ENCODE assay signal across 28 cellular contexts in genomic region chr11:62372871-62373270, GRCh38. TPM values are rescaled to one million over a fixed set of nuclear protein-coding genes. Genes with fewer than 3 reads are reported as not detected.
A peak's percentile ranks its signal among the peaks of the same experiment; 100 is the strongest.
DNase-seq lines count a peak whose midpoint lies in the region; ATAC-seq and TF ChIP-seq lines count a peak whose summit lies in the region.
"Had no signal": no experiment of that assay in that cellular context is flagged by ENCODE, and none has a peak within 500 bp of the region (broad histone marks: within the 10 kb centered on the region; RNA-seq: fewer than 3 reads in every experiment).

No MANE protein-coding gene starts in this region.

- TF ChIP-seq POLR2A in lower leg skin (IDR thresholded peaks at IDR 0.05): no peak

- no peaks in the 10 kb centered on the region for H3K36me3 ChIP-seq in osteoblast (ENCODE audit: insufficient read depth, low read length)
- H3K36me3 ChIP-seq: MG63, pancreas, suprapubic skin had no signal

- no peaks in the 10 kb centered on the region for H3K36me3 Mint-ChIP-seq in activated CD4-positive, alpha-beta T cell treated with anti-CD3 and anti-CD28 coated beads, Interleukin-2, amount 10 ng/mL, durations not matched to agents 24 days and 14 days (ENCODE audit: low read depth)
- no peaks in the 10 kb centered on the region for H3K36me3 Mint-ChIP-seq in activated CD8-positive, alpha-beta T cell treated with anti-CD3 and anti-CD28 coated beads for 36 hours (ENCODE audit: low read depth)
- H3K36me3 Mint-ChIP-seq in activated T-cell treated with anti-CD3 and anti-CD28 coated beads, Interleukin-2, amount 50 U/mL, for 24 hours (ENCODE audit: low read depth): no peaks in the 10 kb centered on the region
- H3K36me3 Mint-ChIP-seq: CD4-positive, CD25-positive, alpha-beta regulatory T cell; stimulated activated memory B cell treated with anti-CD40 and anti-IgM and Interleukin-4, amounts not matched to agents 10 μg/mL and 1 μg/mL and 100 μg/mL, for 72 hours had no signal

- CTCF ChIA-PET in activated CD8-positive, alpha-beta T cell treated with anti-CD3 and anti-CD28 coated beads for 36 hours (lab: Charles Lee): interaction anchor here (1.5 to 1.7 kb wide), 2 partner anchors 13 to 32 kb away, joined by 6 read pairs; no protein-coding TSS in a partner anchor

- no peak overlapping the region for H3K4me3 ChIP-seq in GM12865 (ENCODE audit: low read depth, low read length)
- H3K4me3 ChIP-seq in osteoblast (ENCODE audit: insufficient read depth, low read length): no peak overlapping the region
- H3K4me3 ChIP-seq in lower leg skin (ENCODE audit: low read depth, poor library complexity, severe bottlenecking): no peak overlapping the region
- H3K4me3 ChIP-seq: MG63, pancreas, suprapubic skin, upper lobe of left lung had no signal

- H3K27me3 Mint-ChIP-seq in activated CD4-positive, alpha-beta T cell treated with anti-CD3 and anti-CD28 coated beads, Interleukin-2, amount 10 ng/mL, durations not matched to agents 24 days and 14 days: no peaks in the 10 kb centered on the region
- H3K27me3 Mint-ChIP-seq in activated CD8-positive, alpha-beta T cell treated with anti-CD3 and anti-CD28 coated beads for 36 hours: no peaks in the 10 kb centered on the region
- no peaks in the 10 kb centered on the region for H3K27me3 Mint-ChIP-seq in activated T-cell treated with anti-CD3 and anti-CD28 coated beads, Interleukin-2, amount 50 U/mL, for 24 hours
- H3K27me3 Mint-ChIP-seq: dendritic cell treated with granulocyte-macrophage colony-stimulating factor and Interleukin-4, amounts not matched to agents 40 ng/mL and 50 ng/mL, for 4 days; stimulated activated memory B cell treated with anti-CD40 and anti-IgM and Interleukin-4, amounts not matched to agents 10 μg/mL and 1 μg/mL and 100 μg/mL, for 72 hours had no signal

- intact Hi-C loops in activated CD4-positive, alpha-beta T cell treated with anti-CD3 and anti-CD28 coated beads, Interleukin-2, amount 10 ng/mL, durations not matched to agents 24 days and 14 days (cut with micrococcal nuclease): no loop called here
- intact Hi-C loops in activated CD8-positive, alpha-beta T cell treated with anti-CD3 and anti-CD28 coated beads for 36 hours (cut with micrococcal nuclease): no loop called here
- intact Hi-C loops in lower leg skin (cut with DNase I; ENCODE audit: low total_unique reads): no loop called here

- no peaks in the 10 kb centered on the region for H3K4me1 ChIP-seq in osteoblast (ENCODE audit: insufficient read depth, low read length)
- H3K4me1 ChIP-seq: suprapubic skin, upper lobe of left lung had no signal

- no peak overlapping the region for H3K27ac Mint-ChIP-seq in activated CD4-positive, alpha-beta T cell treated with anti-CD3 and anti-CD28 coated beads, Interleukin-2, amount 10 ng/mL, durations not matched to agents 24 days and 14 days
- no peak overlapping the region for H3K27ac Mint-ChIP-seq in activated CD8-positive, alpha-beta T cell treated with anti-CD3 and anti-CD28 coated beads for 36 hours
- H3K27ac Mint-ChIP-seq in activated T-cell treated with anti-CD3 and anti-CD28 coated beads, Interleukin-2, amount 50 U/mL, for 24 hours: no peak overlapping the region
- H3K27ac Mint-ChIP-seq: dendritic cell treated with granulocyte-macrophage colony-stimulating factor and Interleukin-4, amounts not matched to agents 40 ng/mL and 50 ng/mL, for 4 days; stimulated activated memory B cell treated with anti-CD40 and anti-IgM and Interleukin-4, amounts not matched to agents 10 μg/mL and 1 μg/mL and 100 μg/mL, for 72 hours had no signal

- H3K27me3 ChIP-seq in osteoblast (ENCODE audit: insufficient read depth, low read length): no peaks in the 10 kb centered on the region
- H3K27me3 ChIP-seq: MG63, pancreas, suprapubic skin, upper lobe of left lung had no signal

- H3K79me2 ChIP-seq in osteoblast (ENCODE audit: insufficient read depth, low read length): no peaks in the 10 kb centered on the region

- no peaks in the 10 kb centered on the region for H3K9me3 ChIP-seq in osteoblast (ENCODE audit: low read depth, low read length)
- H3K9me3 ChIP-seq: MG63, pancreas, suprapubic skin, upper lobe of left lung had no signal

- no peak overlapping the region for H3K27ac ChIP-seq in osteoblast (ENCODE audit: low read depth, low read length)
- H3K27ac ChIP-seq: pancreas, suprapubic skin, upper lobe of left lung had no signal

- no peaks in the 10 kb centered on the region for H3K9me3 Mint-ChIP-seq in activated CD4-positive, alpha-beta T cell treated with anti-CD3 and anti-CD28 coated beads, Interleukin-2, amount 10 ng/mL, durations not matched to agents 24 days and 14 days
- no peaks in the 10 kb centered on the region for H3K9me3 Mint-ChIP-seq in activated CD8-positive, alpha-beta T cell treated with anti-CD3 and anti-CD28 coated beads for 36 hours
- H3K9me3 Mint-ChIP-seq in activated T-cell treated with anti-CD3 and anti-CD28 coated beads, Interleukin-2, amount 50 U/mL, for 24 hours: peaks cover 3% of the 10 kb centered on the region
- H3K9me3 Mint-ChIP-seq: CD4-positive, CD25-positive, alpha-beta regulatory T cell; dendritic cell treated with granulocyte-macrophage colony-stimulating factor and Interleukin-4, amounts not matched to agents 40 ng/mL and 50 ng/mL, for 4 days; stimulated activated memory B cell treated with anti-CD40 and anti-IgM and Interleukin-4, amounts not matched to agents 10 μg/mL and 1 μg/mL and 100 μg/mL, for 72 hours had no signal

- H2AFZ ChIP-seq in osteoblast (ENCODE audit: low read length): no peak overlapping the region

- no peak overlapping the region for H3K4me2 ChIP-seq in osteoblast (ENCODE audit: insufficient read depth, low read length)

- no peaks in the 10 kb centered on the region for H4K20me1 ChIP-seq in osteoblast (ENCODE audit: insufficient read depth, low read length)

- TF ChIP-seq CTCF in GM12865 (IDR thresholded peaks at IDR 0.05; ENCODE audit: insufficient read depth, low read depth, low read length, missing control alignments) (no peak), osteoblast (IDR thresholded peaks at IDR 0.05; ENCODE audit: extremely low read depth, low read depth, low read length) (no peak), lower leg skin (IDR thresholded peaks at IDR 0.05) (no peak)
- TF ChIP-seq CTCF in activated CD8-positive, alpha-beta T cell treated with anti-CD3 and anti-CD28 coated beads for 36 hours (IDR thresholded peaks at IDR 0.05): no peak

- H3K4me1 Mint-ChIP-seq in activated CD4-positive, alpha-beta T cell treated with anti-CD3 and anti-CD28 coated beads, Interleukin-2, amount 10 ng/mL, durations not matched to agents 24 days and 14 days: peaks cover 12% of the 10 kb centered on the region
- peaks cover 11% of the 10 kb centered on the region for H3K4me1 Mint-ChIP-seq in activated CD8-positive, alpha-beta T cell treated with anti-CD3 and anti-CD28 coated beads for 36 hours (ENCODE audit: low read depth)
- H3K4me1 Mint-ChIP-seq in activated T-cell treated with anti-CD3 and anti-CD28 coated beads, Interleukin-2, amount 50 U/mL, for 24 hours (ENCODE audit: low read depth): peaks cover 12% of the 10 kb centered on the region
- H3K4me1 Mint-ChIP-seq: stimulated activated memory B cell treated with anti-CD40 and anti-IgM and Interleukin-4, amounts not matched to agents 10 μg/mL and 1 μg/mL and 100 μg/mL, for 72 hours had no signal

- WGBS in lower leg skin, 2 donors: 88 to 93% methylated on average over 6 of the region's 6 CpGs

- POLR2A ChIA-PET in activated CD8-positive, alpha-beta T cell treated with anti-CD3 and anti-CD28 coated beads for 36 hours (lab: Charles Lee): no interaction called here

- H3K4me3 Mint-ChIP-seq in activated CD4-positive, alpha-beta T cell treated with anti-CD3 and anti-CD28 coated beads, Interleukin-2, amount 10 ng/mL, durations not matched to agents 24 days and 14 days: no peak overlapping the region
- no peak overlapping the region for H3K4me3 Mint-ChIP-seq in activated CD8-positive, alpha-beta T cell treated with anti-CD3 and anti-CD28 coated beads for 36 hours
- H3K4me3 Mint-ChIP-seq in activated T-cell treated with anti-CD3 and anti-CD28 coated beads, Interleukin-2, amount 50 U/mL, for 24 hours: no peak overlapping the region
- H3K4me3 Mint-ChIP-seq: CD4-positive, CD25-positive, alpha-beta regulatory T cell; dendritic cell treated with granulocyte-macrophage colony-stimulating factor and Interleukin-4, amounts not matched to agents 40 ng/mL and 50 ng/mL, for 4 days; stimulated activated memory B cell treated with anti-CD40 and anti-IgM and Interleukin-4, amounts not matched to agents 10 μg/mL and 1 μg/mL and 100 μg/mL, for 72 hours had no signal

- peak; percentile 69 for DNase-seq in activated CD4-positive, alpha-beta T cell treated with anti-CD3 and anti-CD28 coated beads, Interleukin-2, amount 10 ng/mL, durations not matched to agents 24 days and 14 days
- DNase-seq in activated CD4-positive, alpha-beta T cell treated with anti-CD3 and anti-CD28 coated beads, Interleukin-2, amount 50 U/mL, for 1 hour: no peak
- peak; percentile 28 for DNase-seq in GM12865 (ENCODE audit: low read depth)
- peak; percentile 27 for DNase-seq in activated CD8-positive, alpha-beta T cell treated with anti-CD3 and anti-CD28 coated beads for 36 hours
- peak; percentile 27 for DNase-seq in osteoblast (ENCODE audit: insufficient read length, low spot score, missing footprints)
- DNase-seq in NCI-H1436 treated with DMSO at 0.1 percent for 48 hours (lab: John Stamatoyannopoulos, UW): no peak
- no peak for DNase-seq in activated T-cell treated with anti-CD3 and anti-CD28 coated beads, Interleukin-2, amount 50 U/mL, for 24 hours
- DNase-seq in lower leg skin (ENCODE audit: low spot score in 2 of 2): no peak
- DNase-seq: activated CD4-positive, alpha-beta T cell treated with anti-CD3 and anti-CD28 coated beads for 4 hours; CD4-positive, CD25-positive, alpha-beta regulatory T cell; central memory CD4-positive, alpha-beta T cell; glutamatergic neuron; H7; KG1; MG63; NCI-H2029; NCI-H510A treated with DMSO at 0.1 percent for 48 hours; pancreas; Right ventricle myocardium superior; upper lobe of left lung had no signal

- peak; percentile 41 for ATAC-seq in activated CD8-positive, alpha-beta T cell treated with anti-CD3 and anti-CD28 coated beads for 36 hours
- ATAC-seq: esophagus mucosa; stimulated activated memory B cell treated with anti-CD40 and anti-IgM and Interleukin-4, amounts not matched to agents 10 μg/mL and 1 μg/mL and 100 μg/mL, for 72 hours had no signal

RNA-seq across cellular contexts. Expression of gene ASRGL1, which starts 35.6 kb away (rescaled TPM):
- 3.6 and 5.8 TPM in 2 replicates for total RNA-seq in activated CD4-positive, alpha-beta T cell treated with anti-CD3 and anti-CD28 coated beads, Interleukin-2, amount 10 ng/mL, durations not matched to agents 24 days and 14 days
- total RNA-seq in activated CD8-positive, alpha-beta T cell treated with anti-CD3 and anti-CD28 coated beads for 36 hours: 1 to 10 TPM; 6.4 to 6.7 TPM
- total RNA-seq in osteoblast (0.36 and 0.59 TPM in 2 replicates), lower leg skin (10 to 100 TPM in 1 of 4 donors, 1 to 10 TPM in 2, under 1 TPM in 1; 0.38 to 12.6 (median 2.8) TPM)

RNA-seq across cellular contexts. Expression of gene SCGB1A1, which starts 46.0 kb away (rescaled TPM):
- not detected in 2 replicates for total RNA-seq in activated CD4-positive, alpha-beta T cell treated with anti-CD3 and anti-CD28 coated beads, Interleukin-2, amount 10 ng/mL, durations not matched to agents 24 days and 14 days
- total RNA-seq in activated CD8-positive, alpha-beta T cell treated with anti-CD3 and anti-CD28 coated beads for 36 hours: not detected
- total RNA-seq in osteoblast: not detected in 2 replicates
- not detected for total RNA-seq in lower leg skin
- total RNA-seq: A172; CD4-positive, CD25-positive, alpha-beta regulatory T cell; fibroblast of villous mesenchyme; H7; renal cortical epithelial cell; Right ventricle myocardium superior; skeletal muscle tissue; suprapubic skin had no signal

Comparison
In these comparisons a context has a peak if more than half of its experiments do, and no peak if none do; other contexts are left out.
1. DNase-seq: peak in activated CD4-positive, alpha-beta T cell treated with anti-CD3 and anti-CD28 coated beads, Interleukin-2, amount 10 ng/mL, durations not matched to agents 24 days and 14 days (single experiment), GM12865 (single experiment), activated CD8-positive, alpha-beta T cell treated with anti-CD3 and anti-CD28 coated beads for 36 hours (single experiment) and osteoblast (single experiment); none in activated CD4-positive, alpha-beta T cell treated with anti-CD3 and anti-CD28 coated beads, Interleukin-2, amount 50 U/mL, for 1 hour (single experiment), NCI-H1436 treated with DMSO at 0.1 percent for 48 hours (single experiment), activated T-cell treated with anti-CD3 and anti-CD28 coated beads, Interleukin-2, amount 50 U/mL, for 24 hours (single experiment) and lower leg skin (0 of 2).